In genomic region chr5:34941936-34942335, GRCh38 we compare ENCODE assay signal across 25 cellular contexts.
"Had no signal": no experiment of that assay in that cellular context is flagged by ENCODE, and none has a peak within 500 bp of the region (broad histone marks: within the 10 kb centered on the region; RNA-seq: fewer than 3 reads in every experiment).

No MANE protein-coding gene starts in this region.

- H3K4me3 ChIP-seq: colonic mucosa, esophagus muscularis mucosa, lung, mucosa of descending colon, neural progenitor cell, psoas muscle, sigmoid colon, testis, tibial artery had no signal

- H3K4me1 ChIP-seq: colonic mucosa, foreskin keratinocyte, neural progenitor cell, psoas muscle, sigmoid colon, testis, tibial artery had no signal

- H3K9ac ChIP-seq: neural progenitor cell had no signal

- H3K9me3 Mint-ChIP-seq: dendritic cell treated with granulocyte-macrophage colony-stimulating factor and Interleukin-4, amounts not matched to agents 40 ng/mL and 50 ng/mL, for 4 days; endodermal cell; mesothelial cell of epicardium; naive B cell; natural killer cell treated with Interleukin-12 subunit alpha and Interleukin-12 subunit beta and Interleukin-15 and Interleukin-18, amount 100 ng/mL, for 72 hours; neural progenitor cell; stimulated activated memory B cell treated with anti-CD40 and anti-IgM and Interleukin-4, amounts not matched to agents 10 μg/mL and 1 μg/mL and 100 μg/mL, for 72 hours; type B pancreatic cell had no signal

- H3K4me1 Mint-ChIP-seq: endodermal cell; mesothelial cell of epicardium; naive B cell; neural progenitor cell; stimulated activated memory B cell treated with anti-CD40 and anti-IgM and Interleukin-4, amounts not matched to agents 10 μg/mL and 1 μg/mL and 100 μg/mL, for 72 hours had no signal

- H3K27ac Mint-ChIP-seq: dendritic cell treated with granulocyte-macrophage colony-stimulating factor and Interleukin-4, amounts not matched to agents 40 ng/mL and 50 ng/mL, for 4 days; endodermal cell; mesothelial cell of epicardium; natural killer cell treated with Interleukin-12 subunit alpha and Interleukin-12 subunit beta and Interleukin-15 and Interleukin-18, amount 100 ng/mL, for 72 hours; neural progenitor cell; stimulated activated memory B cell treated with anti-CD40 and anti-IgM and Interleukin-4, amounts not matched to agents 10 μg/mL and 1 μg/mL and 100 μg/mL, for 72 hours; type B pancreatic cell had no signal

- H3K27ac ChIP-seq: colonic mucosa, esophagus muscularis mucosa, foreskin keratinocyte, neural progenitor cell, psoas muscle, sigmoid colon, testis, tibial artery had no signal

- FAIRE-seq: keratinocyte had no signal

- H3K4me3 Mint-ChIP-seq: dendritic cell treated with granulocyte-macrophage colony-stimulating factor and Interleukin-4, amounts not matched to agents 40 ng/mL and 50 ng/mL, for 4 days; endodermal cell; mesothelial cell of epicardium; naive B cell; natural killer cell treated with Interleukin-12 subunit alpha and Interleukin-12 subunit beta and Interleukin-15 and Interleukin-18, amount 100 ng/mL, for 72 hours; neural progenitor cell; stimulated activated memory B cell treated with anti-CD40 and anti-IgM and Interleukin-4, amounts not matched to agents 10 μg/mL and 1 μg/mL and 100 μg/mL, for 72 hours; type B pancreatic cell had no signal

- H3K4me2 ChIP-seq: neural progenitor cell had no signal

- H3K27me3 ChIP-seq: colonic mucosa, esophagus muscularis mucosa, foreskin keratinocyte, neural progenitor cell, sigmoid colon, testis, tibial artery had no signal

- H2AFZ ChIP-seq: neural progenitor cell had no signal

- DNase-seq: colonic mucosa; effector CD8-positive, alpha-beta T cell; endodermal cell; foreskin keratinocyte; mesenchymal stem cell; mucosa of descending colon; naive B cell; posterior cingulate gyrus; psoas muscle; right cardiac atrium; sigmoid colon; stimulated activated CD4-positive, alpha-beta T cell treated with anti-CD3 and anti-CD28 coated beads, Interleukin-4, amount 100 ng/mL, for 4 hours; stimulated activated naive CD8-positive, alpha-beta T cell treated with anti-CD3 and anti-CD28 coated beads, Interleukin-15, Interleukin-2, amounts not matched to agents 100 U/mL and 50 U/mL, for 24 hours; substantia nigra; testis; tibial artery had no signal

- H3K9me3 ChIP-seq: colonic mucosa, esophagus muscularis mucosa, mucosa of descending colon, psoas muscle, sigmoid colon, testis, tibial artery had no signal

- H3K27me3 Mint-ChIP-seq: dendritic cell treated with granulocyte-macrophage colony-stimulating factor and Interleukin-4, amounts not matched to agents 40 ng/mL and 50 ng/mL, for 4 days; naive B cell; natural killer cell treated with Interleukin-12 subunit alpha and Interleukin-12 subunit beta and Interleukin-15 and Interleukin-18, amount 100 ng/mL, for 72 hours; stimulated activated memory B cell treated with anti-CD40 and anti-IgM and Interleukin-4, amounts not matched to agents 10 μg/mL and 1 μg/mL and 100 μg/mL, for 72 hours; type B pancreatic cell had no signal

- ATAC-seq: foreskin keratinocyte; mucosa of descending colon; natural killer cell treated with Interleukin-12 subunit alpha and Interleukin-12 subunit beta and Interleukin-15 and Interleukin-18, amount 100 ng/mL, for 72 hours; psoas muscle; right cardiac atrium; stimulated activated memory B cell treated with anti-CD40 and anti-IgM and Interleukin-4, amounts not matched to agents 10 μg/mL and 1 μg/mL and 100 μg/mL, for 72 hours; stimulated activated naive CD8-positive, alpha-beta T cell treated with anti-CD3 and anti-CD28 coated beads, Interleukin-15, Interleukin-2, amounts not matched to agents 100 U/mL and 50 U/mL, for 24 hours had no signal
